ENCODE assay signal across 8 cellular contexts in the genomic region with DNA sequence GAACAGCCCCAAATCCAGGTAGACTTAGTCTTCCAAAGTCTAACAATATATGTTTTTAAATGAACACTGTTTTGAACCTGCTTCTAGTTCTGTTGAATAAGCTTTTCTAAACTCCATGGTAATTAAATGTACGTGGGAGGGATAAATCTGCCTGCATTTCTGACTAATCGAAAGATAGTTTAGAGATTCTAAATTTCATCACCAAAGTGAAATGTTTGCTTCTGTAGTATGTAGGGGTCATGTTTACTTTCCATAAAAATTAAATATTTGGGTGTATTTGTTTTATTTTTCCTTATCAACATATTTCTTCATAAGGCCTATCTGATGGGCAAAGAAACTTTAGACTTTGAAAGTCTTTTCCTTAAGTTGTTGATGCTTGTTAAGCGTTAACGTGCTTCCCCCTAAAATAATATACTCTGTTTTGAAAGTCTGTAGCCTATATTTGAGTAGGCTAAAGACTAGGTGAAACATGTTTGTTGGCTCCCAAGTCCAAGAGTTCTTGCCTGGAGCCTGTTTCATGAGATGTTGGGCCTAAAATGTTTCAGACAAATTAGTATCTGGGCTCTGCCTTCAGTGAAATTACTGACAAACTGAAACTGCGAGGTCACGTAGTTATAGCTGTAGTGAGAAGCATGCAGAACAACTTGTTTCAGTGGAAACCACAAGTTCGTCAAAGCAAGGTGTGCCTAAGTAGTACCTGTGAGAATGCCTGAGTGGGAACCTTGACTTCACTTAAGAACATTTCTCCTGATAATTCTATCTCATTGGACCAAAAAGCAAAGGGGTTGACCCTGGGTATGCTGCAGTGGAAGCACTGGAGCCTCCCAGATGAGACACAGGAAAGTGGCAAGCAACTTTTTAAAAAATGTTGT.
DNase-seq lines count a peak whose midpoint lies in the region; ATAC-seq and TF ChIP-seq lines count a peak whose summit lies in the region.

No MANE protein-coding gene starts in this region.

- peaks cover 8% of the 10 kb centered on the region for H3K4me1 ChIP-seq in RWPE2 (ENCODE audit: insufficient read depth, poor library complexity, severe bottlenecking)
- H3K4me1 ChIP-seq in skeletal muscle tissue (ENCODE audit: control insufficient read depth in 3 of 3, insufficient read depth in 3 of 3, low read length in 3 of 3) = peaks cover 2 to 25% (median 13%) of the 10 kb centered on the region in 3 donors

- H3K36me3 ChIP-seq in RWPE2 (ENCODE audit: low read depth) (no peaks in the 10 kb centered on the region), skeletal muscle tissue (ENCODE audit: control insufficient read depth in 3 of 3, insufficient read depth in 3 of 3, low read length in 3 of 3) (no peaks in the 10 kb centered on the region)

- DNase-seq in RWPE2 (ENCODE audit: low spot score) (no peak), fibroblast of peridontal ligament (ENCODE audit: extremely low read depth) (peak; percentile 59), epidermal melanocyte (ENCODE audit: insufficient read length, low spot score) (no peak), SHP77 (lab: John Stamatoyannopoulos, UW) (no peak), NCI-H2081 (lab: John Stamatoyannopoulos, UW) (no peak)

- H3K27ac ChIP-seq in RWPE2 (ENCODE audit: poor library complexity, severe bottlenecking) = peak overlapping the region; percentile 65
- peak overlapping the region; percentile 62 for H3K27ac ChIP-seq in skeletal muscle tissue (ENCODE audit: low read depth, low read length)

- peak overlapping the region; percentile 79 to 84 (median 83) for H3K9ac ChIP-seq in skeletal muscle tissue (ENCODE audit: low read depth in 1 of 3, low read length in 3 of 3)

- no peak for TF ChIP-seq CTCF in RWPE2 (IDR thresholded peaks at IDR 0.05; ENCODE audit: poor library complexity, severe bottlenecking)

- H3K4me3 ChIP-seq in RWPE2 (ENCODE audit: severe bottlenecking) (peak overlapping the region; percentile 22), skeletal muscle tissue (ENCODE audit: low read length in 3 of 3) (peak overlapping the region; percentile 68 to 75 (median 73))

- H3K9me3 ChIP-seq in RWPE2 (ENCODE audit: severe bottlenecking) (no peaks in the 10 kb centered on the region), skeletal muscle tissue (ENCODE audit: control insufficient read depth in 3 of 3, low read length in 3 of 3) (no peaks in the 10 kb centered on the region)

- ATAC-seq in GM18870 (IDR thresholded peaks at IDR 0.05; ENCODE audit: unreplicated experiment) (peak; percentile 94), HG02623 (IDR thresholded peaks at IDR 0.05; ENCODE audit: unreplicated experiment) (peak; percentile 96), RWPE2 (ENCODE audit: low read depth) (peak; percentile 66)

- H3K27me3 ChIP-seq in RWPE2 (ENCODE audit: insufficient read depth, poor library complexity, severe bottlenecking) (no peaks in the 10 kb centered on the region), skeletal muscle tissue (ENCODE audit: control insufficient read depth in 3 of 3, insufficient read depth in 3 of 3, low read length in 3 of 3) (no peaks in the 10 kb centered on the region)
